Comparison of ENCODE assay signal across 1 cellular context in genomic region chrX:23515028-23515427, GRCh38.
TF ChIP-seq lines count a peak whose summit lies in the region.

No MANE protein-coding gene starts in this region.

TF ChIP-seq in GM23338, 12 proteins besides CTCF, POLR2A, EP300 and RAD21 (continued from another document):
- TF ChIP-seq, protein P1, sequence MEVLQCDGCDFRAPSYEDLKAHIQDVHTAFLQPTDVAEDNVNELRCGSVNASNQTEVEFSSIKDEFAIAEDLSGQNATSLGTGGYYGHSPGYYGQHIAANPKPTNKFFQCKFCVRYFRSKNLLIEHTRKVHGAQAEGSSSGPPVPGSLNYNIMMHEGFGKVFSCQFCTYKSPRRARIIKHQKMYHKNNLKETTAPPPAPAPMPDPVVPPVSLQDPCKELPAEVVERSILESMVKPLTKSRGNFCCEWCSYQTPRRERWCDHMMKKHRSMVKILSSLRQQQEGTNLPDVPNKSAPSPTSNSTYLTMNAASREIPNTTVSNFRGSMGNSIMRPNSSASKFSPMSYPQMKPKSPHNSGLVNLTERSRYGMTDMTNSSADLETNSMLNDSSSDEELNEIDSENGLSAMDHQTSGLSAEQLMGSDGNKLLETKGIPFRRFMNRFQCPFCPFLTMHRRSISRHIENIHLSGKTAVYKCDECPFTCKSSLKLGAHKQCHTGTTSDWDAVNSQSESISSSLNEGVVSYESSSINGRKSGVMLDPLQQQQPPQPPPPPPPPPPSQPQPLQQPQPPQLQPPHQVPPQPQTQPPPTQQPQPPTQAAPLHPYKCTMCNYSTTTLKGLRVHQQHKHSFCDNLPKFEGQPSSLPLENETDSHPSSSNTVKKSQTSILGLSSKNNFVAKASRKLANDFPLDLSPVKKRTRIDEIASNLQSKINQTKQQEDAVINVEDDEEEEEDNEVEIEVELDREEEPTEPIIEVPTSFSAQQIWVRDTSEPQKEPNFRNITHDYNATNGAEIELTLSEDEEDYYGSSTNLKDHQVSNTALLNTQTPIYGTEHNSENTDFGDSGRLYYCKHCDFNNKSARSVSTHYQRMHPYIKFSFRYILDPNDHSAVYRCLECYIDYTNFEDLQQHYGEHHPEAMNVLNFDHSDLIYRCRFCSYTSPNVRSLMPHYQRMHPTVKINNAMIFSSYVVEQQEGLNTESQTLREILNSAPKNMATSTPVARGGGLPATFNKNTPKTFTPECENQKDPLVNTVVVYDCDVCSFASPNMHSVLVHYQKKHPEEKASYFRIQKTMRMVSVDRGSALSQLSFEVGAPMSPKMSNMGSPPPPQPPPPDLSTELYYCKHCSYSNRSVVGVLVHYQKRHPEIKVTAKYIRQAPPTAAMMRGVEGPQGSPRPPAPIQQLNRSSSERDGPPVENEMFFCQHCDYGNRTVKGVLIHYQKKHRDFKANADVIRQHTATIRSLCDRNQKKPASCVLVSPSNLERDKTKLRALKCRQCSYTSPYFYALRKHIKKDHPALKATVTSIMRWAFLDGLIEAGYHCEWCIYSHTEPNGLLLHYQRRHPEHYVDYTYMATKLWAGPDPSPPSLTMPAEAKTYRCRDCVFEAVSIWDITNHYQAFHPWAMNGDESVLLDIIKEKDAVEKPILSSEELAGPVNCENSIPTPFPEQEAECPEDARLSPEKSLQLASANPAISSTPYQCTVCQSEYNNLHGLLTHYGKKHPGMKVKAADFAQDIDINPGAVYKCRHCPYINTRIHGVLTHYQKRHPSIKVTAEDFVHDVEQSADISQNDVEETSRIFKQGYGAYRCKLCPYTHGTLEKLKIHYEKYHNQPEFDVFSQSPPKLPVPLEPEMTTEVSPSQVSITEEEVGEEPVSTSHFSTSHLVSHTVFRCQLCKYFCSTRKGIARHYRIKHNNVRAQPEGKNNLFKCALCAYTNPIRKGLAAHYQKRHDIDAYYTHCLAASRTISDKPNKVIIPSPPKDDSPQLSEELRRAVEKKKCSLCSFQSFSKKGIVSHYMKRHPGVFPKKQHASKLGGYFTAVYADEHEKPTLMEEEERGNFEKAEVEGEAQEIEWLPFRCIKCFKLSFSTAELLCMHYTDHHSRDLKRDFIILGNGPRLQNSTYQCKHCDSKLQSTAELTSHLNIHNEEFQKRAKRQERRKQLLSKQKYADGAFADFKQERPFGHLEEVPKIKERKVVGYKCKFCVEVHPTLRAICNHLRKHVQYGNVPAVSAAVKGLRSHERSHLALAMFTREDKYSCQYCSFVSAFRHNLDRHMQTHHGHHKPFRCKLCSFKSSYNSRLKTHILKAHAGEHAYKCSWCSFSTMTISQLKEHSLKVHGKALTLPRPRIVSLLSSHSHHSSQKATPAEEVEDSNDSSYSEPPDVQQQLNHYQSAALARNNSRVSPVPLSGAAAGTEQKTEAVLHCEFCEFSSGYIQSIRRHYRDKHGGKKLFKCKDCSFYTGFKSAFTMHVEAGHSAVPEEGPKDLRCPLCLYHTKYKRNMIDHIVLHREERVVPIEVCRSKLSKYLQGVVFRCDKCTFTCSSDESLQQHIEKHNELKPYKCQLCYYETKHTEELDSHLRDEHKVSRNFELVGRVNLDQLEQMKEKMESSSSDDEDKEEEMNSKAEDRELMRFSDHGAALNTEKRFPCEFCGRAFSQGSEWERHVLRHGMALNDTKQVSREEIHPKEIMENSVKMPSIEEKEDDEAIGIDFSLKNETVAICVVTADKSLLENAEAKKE (CRISPR knock-in tag; IDR thresholded peaks at IDR 0.05) = no peak
- TF ChIP-seq NANOG (IDR thresholded peaks at IDR 0.05; ENCODE audit: borderline replicate concordance) (no peak), POLR2AphosphoS5 (IDR thresholded peaks at IDR 0.05; ENCODE audit: low read depth) (no peak), EZH2 (IDR thresholded peaks at IDR 0.05; ENCODE audit: low read depth, unreplicated experiment) (no peak), EZH2phosphoT487 (IDR thresholded peaks at IDR 0.05; ENCODE audit: unreplicated experiment) (no peak), JUNB (IDR thresholded peaks at IDR 0.05; ENCODE audit: unreplicated experiment) (no peak), ZNF114 (CRISPR knock-in tag; IDR thresholded peaks at IDR 0.05) (no peak), REST (IDR thresholded peaks at IDR 0.05; ENCODE audit: unreplicated experiment) (no peak)
- TF ChIP-seq, protein P2, sequence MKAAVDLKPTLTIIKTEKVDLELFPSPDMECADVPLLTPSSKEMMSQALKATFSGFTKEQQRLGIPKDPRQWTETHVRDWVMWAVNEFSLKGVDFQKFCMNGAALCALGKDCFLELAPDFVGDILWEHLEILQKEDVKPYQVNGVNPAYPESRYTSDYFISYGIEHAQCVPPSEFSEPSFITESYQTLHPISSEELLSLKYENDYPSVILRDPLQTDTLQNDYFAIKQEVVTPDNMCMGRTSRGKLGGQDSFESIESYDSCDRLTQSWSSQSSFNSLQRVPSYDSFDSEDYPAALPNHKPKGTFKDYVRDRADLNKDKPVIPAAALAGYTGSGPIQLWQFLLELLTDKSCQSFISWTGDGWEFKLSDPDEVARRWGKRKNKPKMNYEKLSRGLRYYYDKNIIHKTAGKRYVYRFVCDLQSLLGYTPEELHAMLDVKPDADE (IDR thresholded peaks at IDR 0.05) = no peak
